In genomic region chr6:11538799-11539468, GRCh38 we compare ENCODE assay signal across 8 cellular contexts. TPM values are rescaled to one million over a fixed set of nuclear protein-coding genes. Genes with fewer than 3 reads are reported as not detected.
DNase-seq lines count a peak whose midpoint lies in the region; TF ChIP-seq lines count a peak whose summit lies in the region.

No MANE protein-coding gene starts in this region.

- H3K27ac ChIP-seq in HUES64 (ENCODE audit: low read depth, low read length) (no peak overlapping the region), mesodermal cell (ENCODE audit: low read depth, low read length, severe bottlenecking) (no peak overlapping the region)

- no peak overlapping the region for H3K9ac ChIP-seq in HUES64 (ENCODE audit: low read depth, low read length)

- H3K9me3 Mint-ChIP-seq in activated naive CD8-positive, alpha-beta T cell treated with anti-CD3 and anti-CD28 coated beads for 36 hours = no peaks in the 10 kb centered on the region

- CTCF ChIA-PET in AG04449 (lab: Yijun Ruan, JAX) = interaction anchor here (1.2 to 1.6 kb wide), 2 partner anchors 37 to 43 kb away, joined by 3 to 7 read pairs; no protein-coding TSS in a partner anchor

- H3K4me3 ChIP-seq in AG04449 (ENCODE audit: low read depth, low read length) = peak overlapping the region; percentile 63; the same call in 1 of the 2 replicates
- H3K4me3 ChIP-seq in HUES64 (ENCODE audit: low read length) = peak overlapping the region; percentile 78
- H3K4me3 ChIP-seq in mesodermal cell (ENCODE audit: extremely low read depth, insufficient read depth, low read length, poor library complexity, severe bottlenecking) = peak overlapping the region; percentile 70

- WGBS in HUES64 = 47% methylated on average over 8 of the region's 8 CpGs
- WGBS in mesodermal cell (ENCODE audit: insufficient coverage in 2 of 2), 2 experiments = 60% methylated on average over 2 of the region's 8 CpGs; no CpG with 5 or more reads in 1 of the 2 experiments

- H3K4me1 ChIP-seq in HUES64 (ENCODE audit: insufficient read depth, low read length) = peaks cover 12% of the 10 kb centered on the region; the same call in 1 of the 2 replicates
- peaks cover 7% of the 10 kb centered on the region for H3K4me1 ChIP-seq in mesodermal cell (ENCODE audit: control insufficient read depth, insufficient read depth, low read length, poor library complexity, severe bottlenecking)

- TF ChIP-seq CTCF in AG04449 (IDR thresholded peaks at IDR 0.05; ENCODE audit: insufficient read depth, low read length, missing control alignments) = no peak

- no peak for DNase-seq in AG04449 (ENCODE audit: low read depth, low spot score)
- DNase-seq in activated naive CD8-positive, alpha-beta T cell treated with anti-CD3 and anti-CD28 coated beads for 36 hours = no peak
- no peak for DNase-seq in central memory CD4-positive, alpha-beta T cell
- no peak for DNase-seq in islet precursor cell
- no peak for DNase-seq in T1000 (lab: John Stamatoyannopoulos, UW)
- no peak for DNase-seq in NAMALWA (ENCODE audit: low spot score)

- H3K36me3 ChIP-seq in HUES64 (ENCODE audit: insufficient read depth, low read length) = no peaks in the 10 kb centered on the region
- no peaks in the 10 kb centered on the region for H3K36me3 ChIP-seq in mesodermal cell (ENCODE audit: control insufficient read depth, insufficient read depth, low read length)

- peaks cover 11% of the 10 kb centered on the region for H3K27me3 Mint-ChIP-seq in activated naive CD8-positive, alpha-beta T cell treated with anti-CD3 and anti-CD28 coated beads for 36 hours

- H3K27me3 ChIP-seq in HUES64 (ENCODE audit: insufficient read depth, low read length) = peaks cover 55% of the 10 kb centered on the region

- no peaks in the 10 kb centered on the region for H3K36me3 Mint-ChIP-seq in activated naive CD8-positive, alpha-beta T cell treated with anti-CD3 and anti-CD28 coated beads for 36 hours

- peak overlapping the region; percentile 77 for H3K4me3 Mint-ChIP-seq in activated naive CD8-positive, alpha-beta T cell treated with anti-CD3 and anti-CD28 coated beads for 36 hours

- no peak overlapping the region for H3K27ac Mint-ChIP-seq in activated naive CD8-positive, alpha-beta T cell treated with anti-CD3 and anti-CD28 coated beads for 36 hours

- H3K9me3 ChIP-seq in HUES64 (ENCODE audit: insufficient read depth, low read depth, low read length) (no peaks in the 10 kb centered on the region), mesodermal cell (ENCODE audit: control insufficient read depth, low read length) (no peaks in the 10 kb centered on the region)

- peaks cover 14% of the 10 kb centered on the region for H3K4me1 Mint-ChIP-seq in activated naive CD8-positive, alpha-beta T cell treated with anti-CD3 and anti-CD28 coated beads for 36 hours

- POLR2A ChIA-PET in AG04449 (lab: Yijun Ruan, JAX) = no interaction called here

RNA-seq across cellular contexts. Expression of gene TMEM170B, which starts 1.4 kb away (rescaled TPM):
- 3.7 TPM for polyA plus RNA-seq in HUES64 (2013, experiment 1 of 2)
- 6.1 TPM for polyA plus RNA-seq in HUES64 (2013, experiment 2 of 2)
- 1 to 10 TPM; 2.0 to 2.2 TPM for total RNA-seq in activated naive CD8-positive, alpha-beta T cell treated with anti-CD3 and anti-CD28 coated beads for 36 hours
- polyA plus RNA-seq in mesodermal cell (2013, experiment 1 of 2) = 3.8 TPM
- 3.1 TPM for polyA plus RNA-seq in mesodermal cell (2013, experiment 2 of 2)
